Comparison of ENCODE assay signal across 1 cellular context in the genomic region with DNA sequence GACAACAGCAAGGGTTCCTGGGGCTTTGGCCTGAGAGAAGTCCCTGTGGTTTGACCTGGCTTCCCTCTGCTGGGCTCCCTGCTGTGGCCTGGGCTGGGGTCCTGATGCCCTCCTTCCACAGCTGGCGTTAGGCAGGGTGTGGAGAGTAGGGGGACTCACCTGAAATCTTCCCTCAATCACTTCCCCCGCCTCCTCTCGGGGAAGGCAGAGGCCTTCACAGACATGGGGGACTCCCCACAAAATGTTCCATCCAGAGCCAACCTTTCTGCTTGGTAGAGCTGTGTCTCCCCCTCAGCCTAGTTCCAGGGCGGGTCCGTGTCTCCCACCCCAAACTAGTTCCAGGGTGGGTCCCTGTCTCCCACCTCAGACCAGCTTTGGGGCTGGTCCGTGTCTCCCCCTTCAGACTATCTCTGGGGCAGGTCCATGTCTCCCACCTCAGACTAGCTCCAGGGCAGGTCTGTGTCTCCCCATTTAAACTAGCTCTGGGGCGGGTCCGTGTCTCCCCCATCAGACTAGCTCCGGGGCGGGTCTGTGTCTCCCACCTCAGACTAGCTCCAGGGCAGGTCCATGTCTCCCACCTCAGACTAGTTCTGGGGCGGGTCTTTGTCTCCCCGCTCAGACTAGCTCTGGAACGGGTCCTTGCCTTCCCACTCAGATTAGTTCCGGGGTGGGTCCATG.
TF ChIP-seq lines count a peak whose summit lies in the region.

No MANE protein-coding gene starts in this region.

TF ChIP-seq in K562, 482 proteins besides CTCF, POLR2A, EP300 and RAD21:
- TF ChIP-seq, protein P1, sequence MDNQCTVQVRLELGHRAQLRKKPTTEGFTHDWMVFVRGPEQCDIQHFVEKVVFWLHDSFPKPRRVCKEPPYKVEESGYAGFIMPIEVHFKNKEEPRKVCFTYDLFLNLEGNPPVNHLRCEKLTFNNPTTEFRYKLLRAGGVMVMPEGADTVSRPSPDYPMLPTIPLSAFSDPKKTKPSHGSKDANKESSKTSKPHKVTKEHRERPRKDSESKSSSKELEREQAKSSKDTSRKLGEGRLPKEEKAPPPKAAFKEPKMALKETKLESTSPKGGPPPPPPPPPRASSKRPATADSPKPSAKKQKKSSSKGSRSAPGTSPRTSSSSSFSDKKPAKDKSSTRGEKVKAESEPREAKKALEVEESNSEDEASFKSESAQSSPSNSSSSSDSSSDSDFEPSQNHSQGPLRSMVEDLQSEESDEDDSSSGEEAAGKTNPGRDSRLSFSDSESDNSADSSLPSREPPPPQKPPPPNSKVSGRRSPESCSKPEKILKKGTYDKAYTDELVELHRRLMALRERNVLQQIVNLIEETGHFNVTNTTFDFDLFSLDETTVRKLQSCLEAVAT (IDR thresholded peaks at IDR 0.05): no peak
- peak; percentile 51 for TF ChIP-seq ZFP36 (IDR thresholded peaks at IDR 0.05; ENCODE audit: low read depth, low read length, partially characterized antibody)
